28 cellular contexts compared by ENCODE assay signal in the genomic region with DNA sequence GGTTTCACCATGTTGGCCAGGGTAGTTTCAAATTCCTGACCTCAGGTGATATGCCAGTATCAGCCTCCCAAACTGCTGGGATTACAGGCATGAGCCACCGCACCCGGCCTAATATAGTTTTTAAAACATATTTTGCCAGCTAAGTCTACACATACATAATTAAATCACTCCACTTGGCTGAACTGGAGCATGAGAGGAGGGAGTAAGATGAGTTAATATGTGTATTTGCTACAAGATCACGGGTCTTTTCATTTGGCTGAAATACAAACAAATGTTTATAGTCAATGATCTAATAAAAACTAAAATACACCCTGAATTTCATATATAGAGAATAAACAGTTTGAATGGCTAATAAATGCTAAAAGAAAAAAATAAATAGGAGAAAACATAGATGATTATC.
"Had no signal": no experiment of that assay in that cellular context is flagged by ENCODE, and none has a peak within 500 bp of the region (broad histone marks: within the 10 kb centered on the region; RNA-seq: fewer than 3 reads in every experiment).

No MANE protein-coding gene starts in this region.

- H3K36me3 ChIP-seq: suprapubic skin, thoracic aorta, thyroid gland, transverse colon, upper lobe of left lung, upper lobe of right lung, uterus, vagina had no signal

- H3K4me3 ChIP-seq: stomach, suprapubic skin, testis, thoracic aorta, thyroid gland, tibial artery, tibial nerve, transverse colon, upper lobe of left lung, upper lobe of right lung, uterus, vagina had no signal

- H3K4me3 Mint-ChIP-seq: stimulated activated effector memory CD8-positive, alpha-beta T cell treated with anti-CD3 and anti-CD28 coated beads, Interleukin-12 subunit alpha, Interleukin-12 subunit beta, amount 100 ng/mL, for 72 hours; stimulated activated memory B cell treated with anti-CD40 and anti-IgM and Interleukin-4, amounts not matched to agents 10 μg/mL and 1 μg/mL and 100 μg/mL, for 72 hours; stimulated activated naive B cell treated with anti-CD40 and anti-IgM and Interleukin-4, amounts not matched to agents 10 μg/mL and 1 μg/mL and 100 μg/mL, for 72 hours; stimulated activated naive CD8-positive, alpha-beta T cell treated with anti-CD3 and anti-CD28 coated beads, Interleukin-15, amount 100 ng/mL, for 72 hours; stimulated activated naive CD8-positive, alpha-beta T cell treated with anti-CD3 and anti-CD28 coated beads, Interleukin-15, Interleukin-2, amounts not matched to agents 100 ng/mL and 50 ng/mL, for 24 hours; type B pancreatic cell had no signal

- H3K9me3 ChIP-seq: stomach, suprapubic skin, testis, thoracic aorta, thyroid gland, tibial artery, tibial nerve, transverse colon, upper lobe of left lung, upper lobe of right lung, uterus, vagina had no signal

- ATAC-seq: stimulated activated effector memory CD8-positive, alpha-beta T cell treated with anti-CD3 and anti-CD28 coated beads, Interleukin-12 subunit alpha, Interleukin-12 subunit beta, amount 100 ng/mL, for 72 hours; stimulated activated memory B cell treated with anti-CD40 and anti-IgM and Interleukin-4, amounts not matched to agents 10 μg/mL and 1 μg/mL and 100 μg/mL, for 72 hours; stimulated activated naive B cell treated with anti-CD40 and anti-IgM and Interleukin-4, amounts not matched to agents 10 μg/mL and 1 μg/mL and 100 μg/mL, for 72 hours; stimulated activated naive CD8-positive, alpha-beta T cell treated with anti-CD3 and anti-CD28 coated beads, Interleukin-15, amount 100 ng/mL, for 72 hours; stimulated activated naive CD8-positive, alpha-beta T cell treated with anti-CD3 and anti-CD28 coated beads, Interleukin-15, Interleukin-2, amounts not matched to agents 100 U/mL and 50 U/mL, for 24 hours; upper lobe of right lung had no signal

- H3K9me3 Mint-ChIP-seq: stimulated activated effector memory CD8-positive, alpha-beta T cell treated with anti-CD3 and anti-CD28 coated beads, Interleukin-12 subunit alpha, Interleukin-12 subunit beta, amount 100 ng/mL, for 72 hours; stimulated activated memory B cell treated with anti-CD40 and anti-IgM and Interleukin-4, amounts not matched to agents 10 μg/mL and 1 μg/mL and 100 μg/mL, for 72 hours; stimulated activated naive B cell treated with anti-CD40 and anti-IgM and Interleukin-4, amounts not matched to agents 10 μg/mL and 1 μg/mL and 100 μg/mL, for 72 hours; stimulated activated naive CD8-positive, alpha-beta T cell treated with anti-CD3 and anti-CD28 coated beads, Interleukin-15, amount 100 ng/mL, for 72 hours; stimulated activated naive CD8-positive, alpha-beta T cell treated with anti-CD3 and anti-CD28 coated beads, Interleukin-15, Interleukin-2, amounts not matched to agents 100 ng/mL and 50 ng/mL, for 24 hours; type B pancreatic cell had no signal

- H3K36me3 Mint-ChIP-seq: stimulated activated effector memory CD8-positive, alpha-beta T cell treated with anti-CD3 and anti-CD28 coated beads, Interleukin-12 subunit alpha, Interleukin-12 subunit beta, amount 100 ng/mL, for 72 hours had no signal

- DNase-seq: stimulated activated CD4-positive, alpha-beta T cell treated with anti-CD3 and anti-CD28 coated beads, Interleukin-2, amount 100 ng/mL, for 48 hours; stimulated activated CD4-positive, alpha-beta T cell treated with anti-CD3 and anti-CD28 coated beads, Interleukin-4, amount 100 ng/mL, for 1 hour; stimulated activated CD4-positive, alpha-beta T cell treated with anti-CD3 and anti-CD28 coated beads, Interleukin-4, amount 100 ng/mL, for 24 hours; stimulated activated CD4-positive, alpha-beta T cell treated with anti-CD3 and anti-CD28 coated beads, Interleukin-4, amount 100 ng/mL, for 4 hours; stimulated activated CD8-positive, alpha-beta memory T cell treated with anti-CD3 and anti-CD28 coated beads, Interleukin-4, amount 100 ng/mL, for 48 hours; stimulated activated naive B cell treated with anti-CD40 and anti-IgM and Interleukin-4, amounts not matched to agents 10 μg/mL and 1 μg/mL and 100 μg/mL, for 72 hours; stimulated activated naive CD4-positive, alpha-beta T cell; stimulated activated naive CD4-positive, alpha-beta T cell treated with Interleukin-2 at 50 U/mL for 16 hours; stimulated activated naive CD8-positive, alpha-beta T cell treated with anti-CD3 and anti-CD28 coated beads, Interleukin-15, amount 100 ng/mL, for 72 hours; stimulated activated naive CD8-positive, alpha-beta T cell treated with anti-CD3 and anti-CD28 coated beads, Interleukin-15, Interleukin-2, amounts not matched to agents 100 U/mL and 50 U/mL, for 24 hours; stomach; substantia nigra; testis; thyroid gland; tibial artery; transverse colon; trophoblast cell; upper lobe of left lung; upper lobe of right lung; uterus had no signal

- H3K27ac Mint-ChIP-seq: stimulated activated effector memory CD8-positive, alpha-beta T cell treated with anti-CD3 and anti-CD28 coated beads, Interleukin-12 subunit alpha, Interleukin-12 subunit beta, amount 100 ng/mL, for 72 hours; stimulated activated memory B cell treated with anti-CD40 and anti-IgM and Interleukin-4, amounts not matched to agents 10 μg/mL and 1 μg/mL and 100 μg/mL, for 72 hours; stimulated activated naive B cell treated with anti-CD40 and anti-IgM and Interleukin-4, amounts not matched to agents 10 μg/mL and 1 μg/mL and 100 μg/mL, for 72 hours; stimulated activated naive CD8-positive, alpha-beta T cell treated with anti-CD3 and anti-CD28 coated beads, Interleukin-15, amount 100 ng/mL, for 72 hours; stimulated activated naive CD8-positive, alpha-beta T cell treated with anti-CD3 and anti-CD28 coated beads, Interleukin-15, Interleukin-2, amounts not matched to agents 100 ng/mL and 50 ng/mL, for 24 hours; type B pancreatic cell had no signal

- H3K4me1 Mint-ChIP-seq: stimulated activated effector memory CD8-positive, alpha-beta T cell treated with anti-CD3 and anti-CD28 coated beads, Interleukin-12 subunit alpha, Interleukin-12 subunit beta, amount 100 ng/mL, for 72 hours; stimulated activated memory B cell treated with anti-CD40 and anti-IgM and Interleukin-4, amounts not matched to agents 10 μg/mL and 1 μg/mL and 100 μg/mL, for 72 hours; stimulated activated naive B cell treated with anti-CD40 and anti-IgM and Interleukin-4, amounts not matched to agents 10 μg/mL and 1 μg/mL and 100 μg/mL, for 72 hours; stimulated activated naive CD8-positive, alpha-beta T cell treated with anti-CD3 and anti-CD28 coated beads, Interleukin-15, amount 100 ng/mL, for 72 hours had no signal

- H3K27me3 Mint-ChIP-seq: stimulated activated memory B cell treated with anti-CD40 and anti-IgM and Interleukin-4, amounts not matched to agents 10 μg/mL and 1 μg/mL and 100 μg/mL, for 72 hours; stimulated activated naive B cell treated with anti-CD40 and anti-IgM and Interleukin-4, amounts not matched to agents 10 μg/mL and 1 μg/mL and 100 μg/mL, for 72 hours; stimulated activated naive CD8-positive, alpha-beta T cell treated with anti-CD3 and anti-CD28 coated beads, Interleukin-15, amount 100 ng/mL, for 72 hours; stimulated activated naive CD8-positive, alpha-beta T cell treated with anti-CD3 and anti-CD28 coated beads, Interleukin-15, Interleukin-2, amounts not matched to agents 100 ng/mL and 50 ng/mL, for 24 hours; type B pancreatic cell had no signal

- H3K27ac ChIP-seq: stomach, suprapubic skin, testis, thoracic aorta, thyroid gland, tibial artery, tibial nerve, transverse colon, upper lobe of left lung, upper lobe of right lung, uterus, vagina had no signal

- H3K4me1 ChIP-seq: stomach, suprapubic skin, testis, thyroid gland, tibial nerve, transverse colon, upper lobe of left lung, upper lobe of right lung, uterus, vagina had no signal

- H3K27me3 ChIP-seq: stomach, suprapubic skin, testis, thyroid gland, tibial artery, tibial nerve, transverse colon, upper lobe of left lung, upper lobe of right lung, uterus, vagina had no signal
